ENCODE assay signal across 10 cellular contexts in genomic region chr5:132500244-132500930, GRCh38. TPM values are rescaled to one million over a fixed set of nuclear protein-coding genes. Genes with fewer than 3 reads are reported as not detected.
DNase-seq lines count a peak whose midpoint lies in the region; ATAC-seq and TF ChIP-seq lines count a peak whose summit lies in the region.
"Had no signal": no experiment of that assay in that cellular context is flagged by ENCODE, and none has a peak within 500 bp of the region (broad histone marks: within the 10 kb centered on the region; RNA-seq: fewer than 3 reads in every experiment).

No MANE protein-coding gene starts in this region.

- CTCF ChIA-PET in activated naive CD4-positive, alpha-beta T cell treated with anti-CD3 and anti-CD28 coated beads, Interleukin-2, amount 10 ng/mL, durations not matched to agents 7 days and 5 days (lab: Charles Lee): interaction anchor here (0.6 to 13.9 kb wide), 36 partner anchors 10 to 611 kb away, joined by 3 to 458 read pairs (median 4); partner anchors contain the start of genes CSF2 and IRF1

- H3K4me1 ChIP-seq in lung (ENCODE audit: control insufficient read depth in 2 of 2, insufficient read depth in 2 of 2, low read length in 2 of 2) (peaks cover 0 to 31% of the 10 kb centered on the region in 2 donors), tibial nerve (peaks cover 0 to 54% (median 25%) of the 10 kb centered on the region in 4 donors)

- H3K27ac ChIP-seq in lung (ENCODE audit: low read depth in 1 of 2, low read length in 1 of 2): peak overlapping the region in 1 of 2 donors; percentile 99
- peak overlapping the region in 3 of 4 donors; percentile 51 to 91 (median 68) for H3K27ac ChIP-seq in tibial nerve

- TF ChIP-seq CTCF in lung (IDR thresholded peaks at IDR 0.05; ENCODE audit: control extremely low read depth, extremely low read depth) (no peak), tibial nerve (IDR thresholded peaks at IDR 0.05) (no peak)

- no peak for TF ChIP-seq EP300 in tibial nerve (IDR thresholded peaks at IDR 0.05)

- no peaks in the 10 kb centered on the region for H3K27me3 ChIP-seq in lung (ENCODE audit: control insufficient read depth, insufficient read depth)
- H3K27me3 ChIP-seq in tibial nerve: no peaks in the 10 kb centered on the region

- H3K4me1 Mint-ChIP-seq in activated naive CD4-positive, alpha-beta T cell treated with anti-CD3 and anti-CD28 coated beads, Interleukin-2, amount 10 ng/mL, durations not matched to agents 7 days and 5 days: peaks cover 42% of the 10 kb centered on the region
- H3K4me1 Mint-ChIP-seq in activated naive CD8-positive, alpha-beta T cell (ENCODE audit: low read depth): peaks cover 31% of the 10 kb centered on the region

- H3K9me3 ChIP-seq in lung (ENCODE audit: control insufficient read depth in 2 of 2, insufficient read depth in 1 of 2, low read length in 1 of 2) (no peaks in the 10 kb centered on the region), tibial nerve (no peaks in the 10 kb centered on the region)

- peak; percentile 21 for DNase-seq in activated naive CD4-positive, alpha-beta T cell treated with anti-CD3 and anti-CD28 coated beads, Interleukin-2, amount 10 ng/mL, durations not matched to agents 7 days and 5 days
- DNase-seq in activated naive CD4-positive, alpha-beta T cell (lab: John Stamatoyannopoulos, UW): no peak
- peak; percentile 27 for DNase-seq in lung (ENCODE audit: low spot score)
- no peak for DNase-seq in tibial nerve (ENCODE audit: low spot score in 2 of 2)
- no peak for DNase-seq in COLO829 (ENCODE audit: low spot score)
- no peak for DNase-seq in OCI-M2 (lab: John Stamatoyannopoulos, UW; ENCODE audit: unreplicated experiment)

- H3K4me3 Mint-ChIP-seq in activated naive CD4-positive, alpha-beta T cell treated with anti-CD3 and anti-CD28 coated beads, Interleukin-2, amount 10 ng/mL, durations not matched to agents 7 days and 5 days: no peak overlapping the region
- no peak overlapping the region for H3K4me3 Mint-ChIP-seq in activated naive CD8-positive, alpha-beta T cell

- no peaks in the 10 kb centered on the region for H3K36me3 Mint-ChIP-seq in activated naive CD4-positive, alpha-beta T cell treated with anti-CD3 and anti-CD28 coated beads, Interleukin-2, amount 10 ng/mL, durations not matched to agents 7 days and 5 days
- no peaks in the 10 kb centered on the region for H3K36me3 Mint-ChIP-seq in activated naive CD8-positive, alpha-beta T cell

- no peak for TF ChIP-seq POLR2A in tibial nerve (IDR thresholded peaks at IDR 0.05)

- no peak overlapping the region for H3K4me3 ChIP-seq in lung
- no peak overlapping the region for H3K4me3 ChIP-seq in tibial nerve
- H3K4me3 ChIP-seq: smooth muscle cell had no signal

- no peaks in the 10 kb centered on the region for H3K9me3 Mint-ChIP-seq in activated naive CD4-positive, alpha-beta T cell treated with anti-CD3 and anti-CD28 coated beads, Interleukin-2, amount 10 ng/mL, durations not matched to agents 7 days and 5 days
- no peaks in the 10 kb centered on the region for H3K9me3 Mint-ChIP-seq in activated naive CD8-positive, alpha-beta T cell (ENCODE audit: low read depth)

- peaks cover 17% of the 10 kb centered on the region for H3K27me3 Mint-ChIP-seq in activated naive CD4-positive, alpha-beta T cell treated with anti-CD3 and anti-CD28 coated beads, Interleukin-2, amount 10 ng/mL, durations not matched to agents 7 days and 5 days
- H3K27me3 Mint-ChIP-seq in activated naive CD8-positive, alpha-beta T cell: no peaks in the 10 kb centered on the region

- WGBS in lung, 2 donors: 93 to 96% methylated on average over 6 of the region's 6 CpGs
- WGBS in tibial nerve, 2 donors: 91 to 92% methylated on average over 6 of the region's 6 CpGs

- H3K27ac Mint-ChIP-seq in activated naive CD4-positive, alpha-beta T cell treated with anti-CD3 and anti-CD28 coated beads, Interleukin-2, amount 10 ng/mL, durations not matched to agents 7 days and 5 days: peak overlapping the region; percentile 35
- peak overlapping the region; percentile 22 for H3K27ac Mint-ChIP-seq in activated naive CD8-positive, alpha-beta T cell

- no peak for ATAC-seq in lung (ENCODE audit: insufficient read depth, low FRiP score)
- no peak for ATAC-seq in HG03135 (IDR thresholded peaks at IDR 0.05; ENCODE audit: unreplicated experiment)

- H3K36me3 ChIP-seq in lung (ENCODE audit: control insufficient read depth in 2 of 2, insufficient read depth in 2 of 2, low read length in 2 of 2) (no peaks in the 10 kb centered on the region), tibial nerve (no peaks in the 10 kb centered on the region)

RNA-seq across cellular contexts. Expression of gene IRF1, which starts 9.8 kb away (rescaled TPM):
- total RNA-seq in lung: 10 to 100 TPM; 53.8 to 83.2 TPM
- 100 to 1,000 TPM in 1 of 2 donors, 10 to 100 TPM in 1; 32.9 to 141 TPM for polyA plus RNA-seq in lung
- total RNA-seq in tibial nerve: 10 to 100 TPM; 15.1 to 36.9 (median 28.4) TPM

RNA-seq across cellular contexts. Expression of gene IL5, which starts 42.9 kb away (rescaled TPM):
- total RNA-seq in lung: not detected
- not detected for polyA plus RNA-seq in lung
- not detected for total RNA-seq in tibial nerve
- total RNA-seq: left lobe of liver, smooth muscle cell had no signal
- polyA plus RNA-seq: smooth muscle cell had no signal

RNA-seq across cellular contexts. Expression of gene RAD50, which starts 56.4 kb away (rescaled TPM):
- total RNA-seq in lung (10 to 100 TPM; 28.4 to 46.7 TPM), tibial nerve (10 to 100 TPM; 36.5 to 40.5 (median 39.2) TPM)
- polyA plus RNA-seq in lung: 1 to 10 TPM; 8.2 to 9.3 TPM

Comparison
In these comparisons a context has a peak if more than half of its experiments do, and no peak if none do; other contexts are left out.
1. DNase-seq: peak in activated naive CD4-positive, alpha-beta T cell treated with anti-CD3 and anti-CD28 coated beads, Interleukin-2, amount 10 ng/mL, durations not matched to agents 7 days and 5 days (single experiment) and lung (single experiment); none in activated naive CD4-positive, alpha-beta T cell (0 of 4), tibial nerve (0 of 2), COLO829 (single experiment) and OCI-M2 (single experiment).